9 cellular contexts compared by ENCODE assay signal in the genomic region with DNA sequence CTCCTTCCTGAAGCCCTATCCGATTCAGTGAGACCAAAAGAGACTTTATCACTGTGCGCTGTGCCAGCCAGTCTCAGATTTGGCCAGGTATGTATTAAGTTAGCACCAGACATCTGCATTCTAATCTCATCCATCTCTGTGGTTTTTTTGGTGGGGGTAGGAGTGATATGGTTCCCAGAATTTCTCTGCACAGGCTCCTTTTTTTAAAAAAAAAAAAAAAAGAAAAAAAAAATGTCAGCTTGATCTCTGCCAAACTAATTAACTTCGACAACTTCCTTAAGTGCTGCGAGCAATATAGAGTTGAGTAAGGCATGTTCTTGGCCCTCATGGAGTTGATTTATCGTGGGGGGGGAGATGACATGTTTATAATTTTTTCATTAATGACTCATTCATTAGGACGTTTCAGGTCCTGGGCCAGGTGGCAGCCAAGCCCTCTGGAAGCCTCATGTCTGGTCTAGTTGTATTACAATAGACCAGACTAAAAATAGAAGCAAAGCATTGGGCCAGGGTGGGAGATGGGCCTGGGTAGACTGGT. TPM values are rescaled to one million over a fixed set of nuclear protein-coding genes. Genes with fewer than 3 reads are reported as not detected.
DNase-seq lines count a peak whose midpoint lies in the region; ATAC-seq, FAIRE-seq and TF ChIP-seq lines count a peak whose summit lies in the region.
"Had no signal": no experiment of that assay in that cellular context is flagged by ENCODE, and none has a peak within 500 bp of the region (broad histone marks: within the 10 kb centered on the region; RNA-seq: fewer than 3 reads in every experiment).

No MANE protein-coding gene starts in this region.

- H3K27ac ChIP-seq in CD4-positive, alpha-beta T cell (ENCODE audit: low read depth, low read length), result no peak overlapping the region
- H3K27ac ChIP-seq in effector memory CD4-positive, alpha-beta T cell (ENCODE audit: insufficient read depth, low read length, poor library complexity, severe bottlenecking), result peak overlapping the region; percentile 27
- peak overlapping the region in 3 of 4 donors; percentile 5 to 50 (median 44) for H3K27ac ChIP-seq in pancreas

- H3K9me3 Mint-ChIP-seq in CD4-positive, alpha-beta T cell, result no peaks in the 10 kb centered on the region

- no peak overlapping the region for H3K4me3 ChIP-seq in effector memory CD4-positive, alpha-beta T cell (ENCODE audit: insufficient read depth, low read depth, low read length, poor library complexity, severe bottlenecking)
- no peak overlapping the region for H3K4me3 ChIP-seq in pancreas

- H3K4me3 Mint-ChIP-seq in CD4-positive, alpha-beta T cell, result peak overlapping the region; percentile 57

- H3K27me3 Mint-ChIP-seq in CD4-positive, alpha-beta T cell, result no peaks in the 10 kb centered on the region

- WGBS in pancreas, 2 donors, result 41 to 42% methylated on average over 6 of the region's 6 CpGs

- ATAC-seq in CD4-positive, alpha-beta T cell (ENCODE audit: poor library complexity), result peak; percentile 30
- ATAC-seq in pancreas (peak in 3 of 4 donors; percentile 33 to 67 (median 50)), GM21526 (IDR thresholded peaks at IDR 0.05; ENCODE audit: low FRiP score, unreplicated experiment) (no peak)
- no peak for ATAC-seq in stimulated activated naive CD8-positive, alpha-beta T cell treated with anti-CD3 and anti-CD28 coated beads, Interleukin-15, Interleukin-2, amounts not matched to agents 100 U/mL and 50 U/mL, for 24 hours

- no peaks in the 10 kb centered on the region for H3K36me3 ChIP-seq in effector memory CD4-positive, alpha-beta T cell (ENCODE audit: control insufficient read depth, insufficient read depth, low read length)
- no peaks in the 10 kb centered on the region for H3K36me3 ChIP-seq in pancreas

- H3K27ac Mint-ChIP-seq in CD4-positive, alpha-beta T cell, result peak overlapping the region; percentile 35

- no peak for DNase-seq in CD4-positive, alpha-beta T cell
- DNase-seq in NCI-H446 treated with DMSO at 0.1 percent for 48 hours (lab: John Stamatoyannopoulos, UW) (peak; percentile 93), pancreas (no peak), GOT3 (lab: John Stamatoyannopoulos, UW) (no peak), COLO668 (lab: John Stamatoyannopoulos, UW; ENCODE audit: unreplicated experiment) (no peak)
- DNase-seq in effector memory CD4-positive, alpha-beta T cell, result no peak
- DNase-seq in stimulated activated naive CD8-positive, alpha-beta T cell treated with anti-CD3 and anti-CD28 coated beads, Interleukin-15, Interleukin-2, amounts not matched to agents 100 U/mL and 50 U/mL, for 24 hours, result no peak
- DNase-seq: DMS53 had no signal

- TF ChIP-seq CTCF in CD4-positive, alpha-beta T cell (IDR thresholded peaks at IDR 0.05), result no peak
- no peak for TF ChIP-seq CTCF in pancreas (IDR thresholded peaks at IDR 0.05)

- peaks cover 5% of the 10 kb centered on the region for H3K36me3 Mint-ChIP-seq in CD4-positive, alpha-beta T cell (ENCODE audit: low read depth)

- H3K9me3 ChIP-seq in CD4-positive, alpha-beta T cell (ENCODE audit: control insufficient read depth, low read length), result no peaks in the 10 kb centered on the region
- H3K9me3 ChIP-seq in effector memory CD4-positive, alpha-beta T cell (ENCODE audit: control insufficient read depth, low read length), result no peaks in the 10 kb centered on the region
- no peaks in the 10 kb centered on the region for H3K9me3 ChIP-seq in pancreas

- intact Hi-C loops in CD4-positive, alpha-beta T cell (cut with DNase I, micrococcal nuclease), result loop anchor here in 1 of 2 experiments (10.0 kb wide), 1 partner anchor 162 kb away; no protein-coding TSS in a partner anchor
- intact Hi-C loops in pancreas (cut with DNase I), result no loop called here

- H3K27me3 ChIP-seq in CD4-positive, alpha-beta T cell (ENCODE audit: control insufficient read depth, insufficient read depth, low read length), result no peaks in the 10 kb centered on the region
- no peaks in the 10 kb centered on the region for H3K27me3 ChIP-seq in effector memory CD4-positive, alpha-beta T cell (replicated peaks; ENCODE audit: control insufficient read depth, insufficient read depth, low read length, poor library complexity, severe bottlenecking)
- no peaks in the 10 kb centered on the region for H3K27me3 ChIP-seq in pancreas

- peaks cover 92% of the 10 kb centered on the region for H3K4me1 Mint-ChIP-seq in CD4-positive, alpha-beta T cell (ENCODE audit: low read depth)

- CTCF ChIA-PET in CD4-positive, alpha-beta T cell (lab: Charles Lee), result interaction anchor here (1.1 to 1.7 kb wide), 3 partner anchors 14 to 23 kb away, joined by 3 to 7 read pairs (median 4); no protein-coding TSS in a partner anchor

- no peak for FAIRE-seq in pancreas (lab: Jason Lieb, UNC)

- peaks cover 70% of the 10 kb centered on the region for H3K4me1 ChIP-seq in effector memory CD4-positive, alpha-beta T cell (ENCODE audit: control insufficient read depth, insufficient read depth, low read length, poor library complexity, severe bottlenecking)
- no peaks in the 10 kb centered on the region for H3K4me1 ChIP-seq in pancreas

- POLR2A ChIA-PET in CD4-positive, alpha-beta T cell (lab: Charles Lee), result interaction anchor here (1.5 kb wide), 1 partner anchor 9 kb away, joined by 4 read pairs; no protein-coding TSS in a partner anchor

RNA-seq across cellular contexts. Expression of a gene that starts 12.9 kb away (rescaled TPM):
- total RNA-seq in CD4-positive, alpha-beta T cell, result 10 to 100 TPM; 29.5 to 30.4 TPM
- 10 to 100 TPM in 1 of 6 donors, 1 to 10 TPM in 5; 3.4 to 15.5 (median 4.2) TPM for total RNA-seq in pancreas
- polyA plus RNA-seq in pancreas, result 1 to 10 TPM; 8.6 to 9.4 TPM

Comparison
In these comparisons a context has a peak if more than half of its experiments do, and no peak if none do; other contexts are left out.
1. ATAC-seq: peak in CD4-positive, alpha-beta T cell (single experiment) and pancreas (3 of 4); none in GM21526 (single experiment) and stimulated activated naive CD8-positive, alpha-beta T cell treated with anti-CD3 and anti-CD28 coated beads, Interleukin-15, Interleukin-2, amounts not matched to agents 100 U/mL and 50 U/mL, for 24 hours (single experiment).